Comparison of ENCODE assay signal across 1 cellular context in genomic region chr11:134725939-134726639, GRCh38.
TF ChIP-seq lines count a peak whose summit lies in the region.

No MANE protein-coding gene starts in this region.

TF ChIP-seq in GM23338, 12 proteins besides CTCF, POLR2A, EP300 and RAD21 (continued from another document):
- TF ChIP-seq, protein P1, sequence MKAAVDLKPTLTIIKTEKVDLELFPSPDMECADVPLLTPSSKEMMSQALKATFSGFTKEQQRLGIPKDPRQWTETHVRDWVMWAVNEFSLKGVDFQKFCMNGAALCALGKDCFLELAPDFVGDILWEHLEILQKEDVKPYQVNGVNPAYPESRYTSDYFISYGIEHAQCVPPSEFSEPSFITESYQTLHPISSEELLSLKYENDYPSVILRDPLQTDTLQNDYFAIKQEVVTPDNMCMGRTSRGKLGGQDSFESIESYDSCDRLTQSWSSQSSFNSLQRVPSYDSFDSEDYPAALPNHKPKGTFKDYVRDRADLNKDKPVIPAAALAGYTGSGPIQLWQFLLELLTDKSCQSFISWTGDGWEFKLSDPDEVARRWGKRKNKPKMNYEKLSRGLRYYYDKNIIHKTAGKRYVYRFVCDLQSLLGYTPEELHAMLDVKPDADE (IDR thresholded peaks at IDR 0.05), result no peak
